12 cellular contexts compared by ENCODE assay signal in genomic region chr3:42063886-42064285, GRCh38. TPM values are rescaled to one million over a fixed set of nuclear protein-coding genes. Genes with fewer than 3 reads are reported as not detected.
DNase-seq lines count a peak whose midpoint lies in the region; ATAC-seq, FAIRE-seq and TF ChIP-seq lines count a peak whose summit lies in the region.
"Had no signal": no experiment of that assay in that cellular context is flagged by ENCODE, and none has a peak within 500 bp of the region (broad histone marks: within the 10 kb centered on the region; RNA-seq: fewer than 3 reads in every experiment).

No MANE protein-coding gene starts in this region.

- no peaks in the 10 kb centered on the region for H3K9me1 ChIP-seq in endothelial cell of umbilical vein (replicated peaks; ENCODE audit: control insufficient read depth, extremely low read depth, insufficient read depth, low read length)

- TF ChIP-seq POLR2A in endothelial cell of umbilical vein (IDR thresholded peaks at IDR 0.05; ENCODE audit: low read depth, low read length): no peak

- no peak overlapping the region for H3K4me3 Mint-ChIP-seq in CD14-positive monocyte

- H3K9me3 Mint-ChIP-seq in CD14-positive monocyte: no peaks in the 10 kb centered on the region

- H3K79me2 ChIP-seq in endothelial cell of umbilical vein (ENCODE audit: control insufficient read depth, insufficient read depth, low read length): peaks cover 21% of the 10 kb centered on the region
- peaks cover 67% of the 10 kb centered on the region for H3K79me2 ChIP-seq in osteoblast (ENCODE audit: insufficient read depth, low read length)

- CTCF ChIA-PET in endothelial cell of umbilical vein (lab: Charles Lee): interaction anchor here (0.7 to 1.4 kb wide), 3 partner anchors 35 to 127 kb away, joined by 3 to 4 read pairs (median 4); no protein-coding TSS in a partner anchor

- H2AFZ ChIP-seq in endothelial cell of umbilical vein (ENCODE audit: low read depth, low read length) (no peak overlapping the region), osteoblast (ENCODE audit: low read length) (no peak overlapping the region)

- no peaks in the 10 kb centered on the region for H4K20me1 ChIP-seq in endothelial cell of umbilical vein (replicated peaks; ENCODE audit: control insufficient read depth, extremely low read depth, insufficient read depth, low read length)
- no peaks in the 10 kb centered on the region for H4K20me1 ChIP-seq in osteoblast (ENCODE audit: insufficient read depth, low read length)

- POLR2A ChIA-PET in endothelial cell of umbilical vein (lab: Charles Lee): no interaction called here

- intact Hi-C loops in CD14-positive monocyte (cut with micrococcal nuclease): loop anchor here in 1 of 2 donors (10.0 kb wide), 1 partner anchor 49 kb away; no protein-coding TSS in a partner anchor
- intact Hi-C loops in endothelial cell of umbilical vein (cut with micrococcal nuclease): loop anchor here (2.0 to 5.0 kb wide), 2 partner anchors 33 to 39 kb away; no protein-coding TSS in a partner anchor

- peak overlapping the region in 5 of 7 donors; percentile 3 to 73 (median 45) for H3K27ac Mint-ChIP-seq in CD14-positive monocyte

- H3K4me1 ChIP-seq in endothelial cell of umbilical vein (ENCODE audit: control insufficient read depth, extremely low read depth, insufficient read depth, low read length) (peaks cover 40% of the 10 kb centered on the region), osteoblast (ENCODE audit: insufficient read depth, low read length) (peaks cover 62% of the 10 kb centered on the region)

- peaks cover 58% of the 10 kb centered on the region for H3K4me1 Mint-ChIP-seq in CD14-positive monocyte

- H3K27ac ChIP-seq in endothelial cell of umbilical vein (ENCODE audit: insufficient read depth, low read depth, low read length) (peak overlapping the region; percentile 80), osteoblast (ENCODE audit: low read depth, low read length) (peak overlapping the region; percentile 97)

- peaks cover 0 to 2% (median 0%) of the 10 kb centered on the region in 3 donors for H3K27me3 Mint-ChIP-seq in CD14-positive monocyte (ENCODE audit: low read depth in 3 of 3)

- H3K36me3 ChIP-seq in endothelial cell of umbilical vein (ENCODE audit: control insufficient read depth in 2 of 2, extremely low read depth in 1 of 2, insufficient read depth in 2 of 2, low read length in 2 of 2): no peaks in the 10 kb centered on the region
- H3K36me3 ChIP-seq in osteoblast (ENCODE audit: insufficient read depth, low read length): no peaks in the 10 kb centered on the region

- H3K27me3 ChIP-seq in endothelial cell of umbilical vein (ENCODE audit: control insufficient read depth in 2 of 2, insufficient read depth in 2 of 2, low read length in 2 of 2) (no peaks in the 10 kb centered on the region), osteoblast (ENCODE audit: insufficient read depth, low read length) (no peaks in the 10 kb centered on the region)

- no peak for FAIRE-seq in endothelial cell of umbilical vein (lab: Jason Lieb, UNC)

- no peak overlapping the region for H3K9ac ChIP-seq in endothelial cell of umbilical vein (replicated peaks; ENCODE audit: extremely low read depth, insufficient read depth, low read length)

- H3K36me3 Mint-ChIP-seq in CD14-positive monocyte: no peaks in the 10 kb centered on the region

- H3K4me3 ChIP-seq in endothelial cell of umbilical vein (replicated peaks in 1 of 3; ENCODE audit: insufficient read depth in 1 of 3, low read depth in 1 of 3, low read length in 3 of 3) (no peak overlapping the region), osteoblast (ENCODE audit: insufficient read depth, low read length) (no peak overlapping the region)

- TF ChIP-seq CTCF in CD14-positive monocyte (IDR thresholded peaks at IDR 0.05): no peak
- no peak for TF ChIP-seq CTCF in endothelial cell of umbilical vein (IDR thresholded peaks at IDR 0.05; ENCODE audit: extremely low read depth in 1 of 2, insufficient read depth in 1 of 2, low read depth in 1 of 2, low read length in 2 of 2)
- no peak for TF ChIP-seq CTCF in osteoblast (IDR thresholded peaks at IDR 0.05; ENCODE audit: extremely low read depth, low read depth, low read length)

- dilution Hi-C loops in endothelial cell of umbilical vein (cut with MboI; ENCODE audit: extremely low pct_ligation_motif_present, low sequenced_read_pairs): no loop called here

- DNase-seq in CD14-positive monocyte (ENCODE audit: low spot score): no peak
- peak; percentile 69 for DNase-seq in NCI-H2227 treated with DMSO at 0.1 percent for 48 hours (lab: John Stamatoyannopoulos, UW)
- DNase-seq in endothelial cell of umbilical vein (ENCODE audit: low read depth, low spot score): no peak
- peak; percentile 92 for DNase-seq in osteoblast (ENCODE audit: insufficient read length, low spot score, missing footprints)
- DNase-seq in activated naive CD4-positive, alpha-beta T cell treated with anti-CD3 and anti-CD28 coated beads, Interleukin-2, amount 50 U/mL, for 16 hours: no peak
- DNase-seq in cerebellar cortex (ENCODE audit: low spot score): no peak
- DNase-seq: DND-41; effector CD4-positive, alpha-beta T cell; PC-3; stimulated activated naive CD4-positive, alpha-beta T cell treated with Interleukin-2 at 50 U/mL for 16 hours had no signal

- H3K9me3 ChIP-seq in endothelial cell of umbilical vein (replicated peaks; ENCODE audit: control insufficient read depth, insufficient read depth, low read length) (no peaks in the 10 kb centered on the region), osteoblast (ENCODE audit: low read depth, low read length) (no peaks in the 10 kb centered on the region)

- BruUV-seq in endothelial cell of umbilical vein (replicated peaks; lab: Mats Ljungman, UMichigan): no TSS peak

- no peak for ATAC-seq in HG03045 (IDR thresholded peaks at IDR 0.05; ENCODE audit: unreplicated experiment)
- ATAC-seq in HG03108 (IDR thresholded peaks at IDR 0.05; ENCODE audit: unreplicated experiment): no peak
- ATAC-seq: PC-3 had no signal

- H3K4me2 ChIP-seq in endothelial cell of umbilical vein (ENCODE audit: insufficient read depth, low read length): no peak overlapping the region
- H3K4me2 ChIP-seq in osteoblast (ENCODE audit: insufficient read depth, low read length): peak overlapping the region; percentile 44

TF ChIP-seq in endothelial cell of umbilical vein, 7 proteins besides CTCF, POLR2A, EP300 and RAD21:
- TF ChIP-seq, protein P1, sequence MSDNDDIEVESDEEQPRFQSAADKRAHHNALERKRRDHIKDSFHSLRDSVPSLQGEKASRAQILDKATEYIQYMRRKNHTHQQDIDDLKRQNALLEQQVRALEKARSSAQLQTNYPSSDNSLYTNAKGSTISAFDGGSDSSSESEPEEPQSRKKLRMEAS (IDR thresholded peaks at IDR 0.05; ENCODE audit: insufficient read depth, insufficient read length): no peak
- TF ChIP-seq GATA2 (IDR thresholded peaks at IDR 0.05; ENCODE audit: insufficient read depth, insufficient read length, low read depth, low read length) (no peak), POLR2AphosphoS5 (IDR thresholded peaks at IDR 0.05; ENCODE audit: insufficient read depth, low read depth, low read length) (no peak)
TF ChIP-seq in endothelial cell of umbilical vein: peak in this region for 0.

RNA-seq across cellular contexts. Expression of gene TRAK1, which starts 27.3 kb away (rescaled TPM):
- 1 to 10 TPM; 6.6 to 7.0 TPM for polyA plus RNA-seq in CD14-positive monocyte
- 59.6 and 66.6 TPM in 2 replicates for total RNA-seq in endothelial cell of umbilical vein
- 38.5 and 39.6 TPM in 2 replicates for polyA plus RNA-seq in endothelial cell of umbilical vein
- 34.3 and 37.3 TPM in 2 replicates for polyA plus RNA-seq in endothelial cell of umbilical vein (2011; cell fraction: cytosol; rRNA removed)
- polyA plus RNA-seq in endothelial cell of umbilical vein (2011; cell fraction: nucleus; rRNA removed): 76.1 and 85.0 TPM in 2 replicates
- 27.4 and 30.8 TPM in 2 replicates for polyA plus RNA-seq in endothelial cell of umbilical vein (2012)
- polyA minus RNA-seq in endothelial cell of umbilical vein: 62.1 and 74.0 TPM in 2 replicates
- 11.1 TPM for polyA minus RNA-seq in endothelial cell of umbilical vein (2011; cell fraction: cytosol; rRNA and poly(A)+ RNA removed)
- polyA minus RNA-seq in endothelial cell of umbilical vein (2011; cell fraction: nucleus; rRNA and poly(A)+ RNA removed): 73.1 and 82.9 TPM in 2 replicates
- total RNA-seq in osteoblast: 60.4 and 65.7 TPM in 2 replicates

Comparison
In these comparisons a context has a peak if more than half of its experiments do, and no peak if none do; other contexts are left out.
1. DNase-seq: peak in NCI-H2227 treated with DMSO at 0.1 percent for 48 hours (single experiment) and osteoblast (single experiment); none in CD14-positive monocyte (single experiment), endothelial cell of umbilical vein (single experiment), activated naive CD4-positive, alpha-beta T cell treated with anti-CD3 and anti-CD28 coated beads, Interleukin-2, amount 50 U/mL, for 16 hours (single experiment) and cerebellar cortex (single experiment).